In the genomic region with DNA sequence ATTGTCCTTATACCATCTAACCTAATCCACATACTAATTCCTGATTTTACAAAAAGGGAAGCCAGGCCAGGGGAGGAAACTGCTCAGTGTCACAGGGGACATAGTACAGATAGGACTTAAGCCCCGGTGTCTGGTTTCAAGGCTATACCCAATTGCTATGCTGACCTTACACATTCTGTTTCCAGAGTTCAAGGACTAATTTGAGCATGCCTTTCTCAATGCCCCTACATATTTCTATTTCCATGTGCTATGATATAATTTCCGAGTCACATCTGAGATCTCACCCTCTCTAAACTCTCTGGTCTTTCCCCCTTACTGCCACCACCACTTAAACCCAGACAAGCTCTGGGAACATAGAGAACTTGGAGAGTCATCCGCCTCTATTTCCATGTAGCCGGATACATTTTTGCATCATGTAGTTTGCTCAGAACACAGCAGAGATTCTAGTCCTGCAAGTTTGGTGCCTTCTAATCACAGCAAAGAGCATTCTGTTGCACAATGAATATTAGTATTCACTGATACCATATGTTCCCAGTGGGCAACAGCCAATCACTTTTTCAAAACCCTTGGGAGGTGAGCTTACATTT, we compare ENCODE assay signal across 1 cellular context.
TF ChIP-seq lines count a peak whose summit lies in the region.

No MANE protein-coding gene starts in this region.

TF ChIP-seq in HepG2, 621 proteins besides CTCF, POLR2A, EP300 and RAD21 (continued from another document and continues in another):
- TF ChIP-seq, protein P1, sequence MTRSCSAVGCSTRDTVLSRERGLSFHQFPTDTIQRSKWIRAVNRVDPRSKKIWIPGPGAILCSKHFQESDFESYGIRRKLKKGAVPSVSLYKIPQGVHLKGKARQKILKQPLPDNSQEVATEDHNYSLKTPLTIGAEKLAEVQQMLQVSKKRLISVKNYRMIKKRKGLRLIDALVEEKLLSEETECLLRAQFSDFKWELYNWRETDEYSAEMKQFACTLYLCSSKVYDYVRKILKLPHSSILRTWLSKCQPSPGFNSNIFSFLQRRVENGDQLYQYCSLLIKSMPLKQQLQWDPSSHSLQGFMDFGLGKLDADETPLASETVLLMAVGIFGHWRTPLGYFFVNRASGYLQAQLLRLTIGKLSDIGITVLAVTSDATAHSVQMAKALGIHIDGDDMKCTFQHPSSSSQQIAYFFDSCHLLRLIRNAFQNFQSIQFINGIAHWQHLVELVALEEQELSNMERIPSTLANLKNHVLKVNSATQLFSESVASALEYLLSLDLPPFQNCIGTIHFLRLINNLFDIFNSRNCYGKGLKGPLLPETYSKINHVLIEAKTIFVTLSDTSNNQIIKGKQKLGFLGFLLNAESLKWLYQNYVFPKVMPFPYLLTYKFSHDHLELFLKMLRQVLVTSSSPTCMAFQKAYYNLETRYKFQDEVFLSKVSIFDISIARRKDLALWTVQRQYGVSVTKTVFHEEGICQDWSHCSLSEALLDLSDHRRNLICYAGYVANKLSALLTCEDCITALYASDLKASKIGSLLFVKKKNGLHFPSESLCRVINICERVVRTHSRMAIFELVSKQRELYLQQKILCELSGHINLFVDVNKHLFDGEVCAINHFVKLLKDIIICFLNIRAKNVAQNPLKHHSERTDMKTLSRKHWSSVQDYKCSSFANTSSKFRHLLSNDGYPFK (CRISPR knock-in tag; IDR thresholded peaks at IDR 0.05; ENCODE audit: borderline replicate concordance) = no peak
- TF ChIP-seq KLF16 (CRISPR knock-in tag; IDR thresholded peaks at IDR 0.05) (no peak), CEBPG (CRISPR knock-in tag; IDR thresholded peaks at IDR 0.05) (peak; percentile 77), KLF12 (CRISPR knock-in tag; IDR thresholded peaks at IDR 0.05; ENCODE audit: borderline replicate concordance) (no peak), ZNF225 (CRISPR knock-in tag; IDR thresholded peaks at IDR 0.05) (no peak), ZNF20 (CRISPR knock-in tag; IDR thresholded peaks at IDR 0.05) (no peak), NFKBIZ (CRISPR knock-in tag; IDR thresholded peaks at IDR 0.05) (no peak), FOSL1 (CRISPR knock-in tag; IDR thresholded peaks at IDR 0.05; ENCODE audit: borderline replicate concordance) (no peak), ZNF780A (CRISPR knock-in tag; IDR thresholded peaks at IDR 0.05) (no peak), ZKSCAN5 (CRISPR knock-in tag; IDR thresholded peaks at IDR 0.05) (no peak), HOXA9 (CRISPR knock-in tag; IDR thresholded peaks at IDR 0.05; ENCODE audit: borderline replicate concordance) (no peak), TERF1 (CRISPR knock-in tag; IDR thresholded peaks at IDR 0.05) (no peak), CCDC6 (CRISPR knock-in tag; IDR thresholded peaks at IDR 0.05) (no peak), ZNF619 (CRISPR knock-in tag; IDR thresholded peaks at IDR 0.05) (no peak), ZNF451 (CRISPR knock-in tag; IDR thresholded peaks at IDR 0.05) (no peak), ZNF3 (CRISPR knock-in tag; IDR thresholded peaks at IDR 0.05) (no peak), ZFP36L2 (CRISPR knock-in tag; IDR thresholded peaks at IDR 0.05) (no peak), NFE2 (CRISPR knock-in tag; IDR thresholded peaks at IDR 0.05) (no peak), ZNF644 (CRISPR knock-in tag; IDR thresholded peaks at IDR 0.05; ENCODE audit: low read depth) (no peak; the same call in 1 of the 2 replicates), ZNF207 (IDR thresholded peaks at IDR 0.05; ENCODE audit: borderline replicate concordance) (no peak), SMC3 (IDR thresholded peaks at IDR 0.05; ENCODE audit: low read length) (0 out of 2 replicates have a peak, but pooled peaks have one; percentile 3), SNAPC5 (CRISPR knock-in tag; IDR thresholded peaks at IDR 0.05; ENCODE audit: borderline replicate concordance) (no peak), DNMT3B (CRISPR knock-in tag; conservative IDR thresholded peaks at IDR 0.05) (0 out of 2 replicates have a peak, but pooled peaks have one; percentile 51), FUBP1 (CRISPR knock-in tag; IDR thresholded peaks at IDR 0.05; ENCODE audit: borderline replicate concordance) (no peak), RFX1 (IDR thresholded peaks at IDR 0.05) (no peak), ZBTB38 (CRISPR knock-in tag; IDR thresholded peaks at IDR 0.05) (no peak), ZNF782 (CRISPR knock-in tag; IDR thresholded peaks at IDR 0.05; ENCODE audit: borderline replicate concordance) (no peak), ZNF607 (CRISPR knock-in tag; IDR thresholded peaks at IDR 0.05; ENCODE audit: borderline replicate concordance) (no peak), KDM5B (CRISPR knock-in tag; IDR thresholded peaks at IDR 0.05; ENCODE audit: borderline replicate concordance) (no peak), CBX1 (IDR thresholded peaks at IDR 0.05; ENCODE audit: low read depth) (no peak), SKIL (CRISPR knock-in tag; IDR thresholded peaks at IDR 0.05; ENCODE audit: borderline replicate concordance) (0 out of 2 replicates have a peak, but pooled peaks have one; percentile 30), ZNF101 (CRISPR knock-in tag; IDR thresholded peaks at IDR 0.05; ENCODE audit: borderline replicate concordance, low read depth) (no peak), ZSCAN12 (CRISPR knock-in tag; IDR thresholded peaks at IDR 0.05) (no peak), PCBP2 (optimal IDR thresholded peaks at IDR 0.05; ENCODE audit: low read depth, low read length, poor library complexity, severe bottlenecking) (no peak), DBP (CRISPR knock-in tag; IDR thresholded peaks at IDR 0.05; ENCODE audit: not compliant biosample characterization) (no peak), ZKSCAN1 (IDR thresholded peaks at IDR 0.05; ENCODE audit: low read length) (no peak), ZNF34 (CRISPR knock-in tag; IDR thresholded peaks at IDR 0.05; ENCODE audit: borderline replicate concordance) (no peak), NFYC (CRISPR knock-in tag; IDR thresholded peaks at IDR 0.05) (no peak), ZFP37 (CRISPR knock-in tag; IDR thresholded peaks at IDR 0.05; ENCODE audit: borderline replicate concordance) (no peak), ZFP41 (CRISPR knock-in tag; IDR thresholded peaks at IDR 0.05; ENCODE audit: borderline replicate concordance) (no peak), CEBPZ (IDR thresholded peaks at IDR 0.05; ENCODE audit: low read length) (no peak)
- TF ChIP-seq, protein P2, sequence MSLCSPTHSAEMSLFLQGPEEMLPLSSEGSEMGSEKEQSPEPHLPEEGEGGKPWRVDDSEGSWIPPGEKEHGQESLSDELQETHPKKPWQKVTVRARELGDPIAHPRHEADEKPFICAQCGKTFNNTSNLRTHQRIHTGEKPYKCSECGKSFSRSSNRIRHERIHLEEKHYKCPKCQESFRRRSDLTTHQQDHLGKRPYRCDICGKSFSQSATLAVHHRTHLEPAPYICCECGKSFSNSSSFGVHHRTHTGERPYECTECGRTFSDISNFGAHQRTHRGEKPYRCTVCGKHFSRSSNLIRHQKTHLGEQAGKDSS (CRISPR knock-in tag; IDR thresholded peaks at IDR 0.05; ENCODE audit: borderline replicate concordance, low read depth) = no peak
- TF ChIP-seq, protein P3, sequence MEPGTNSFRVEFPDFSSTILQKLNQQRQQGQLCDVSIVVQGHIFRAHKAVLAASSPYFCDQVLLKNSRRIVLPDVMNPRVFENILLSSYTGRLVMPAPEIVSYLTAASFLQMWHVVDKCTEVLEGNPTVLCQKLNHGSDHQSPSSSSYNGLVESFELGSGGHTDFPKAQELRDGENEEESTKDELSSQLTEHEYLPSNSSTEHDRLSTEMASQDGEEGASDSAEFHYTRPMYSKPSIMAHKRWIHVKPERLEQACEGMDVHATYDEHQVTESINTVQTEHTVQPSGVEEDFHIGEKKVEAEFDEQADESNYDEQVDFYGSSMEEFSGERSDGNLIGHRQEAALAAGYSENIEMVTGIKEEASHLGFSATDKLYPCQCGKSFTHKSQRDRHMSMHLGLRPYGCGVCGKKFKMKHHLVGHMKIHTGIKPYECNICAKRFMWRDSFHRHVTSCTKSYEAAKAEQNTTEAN (CRISPR knock-in tag; conservative IDR thresholded peaks at IDR 0.05) = peak; percentile 69; the same call in 1 of the 2 replicates
- TF ChIP-seq, protein P4, sequence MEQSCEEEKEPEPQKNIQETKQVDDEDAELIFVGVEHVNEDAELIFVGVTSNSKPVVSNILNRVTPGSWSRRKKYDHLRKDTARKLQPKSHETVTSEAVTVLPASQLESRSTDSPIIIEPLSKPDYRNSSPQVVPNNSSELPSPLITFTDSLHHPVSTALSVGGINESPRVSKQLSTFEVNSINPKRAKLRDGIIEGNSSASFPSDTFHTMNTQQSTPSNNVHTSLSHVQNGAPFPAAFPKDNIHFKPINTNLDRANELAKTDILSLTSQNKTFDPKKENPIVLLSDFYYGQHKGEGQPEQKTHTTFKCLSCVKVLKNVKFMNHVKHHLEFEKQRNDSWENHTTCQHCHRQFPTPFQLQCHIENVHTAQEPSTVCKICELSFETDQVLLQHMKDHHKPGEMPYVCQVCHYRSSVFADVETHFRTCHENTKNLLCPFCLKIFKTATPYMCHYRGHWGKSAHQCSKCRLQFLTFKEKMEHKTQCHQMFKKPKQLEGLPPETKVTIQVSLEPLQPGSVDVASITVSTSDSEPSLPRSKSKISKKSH (CRISPR knock-in tag; IDR thresholded peaks at IDR 0.05; ENCODE audit: borderline replicate concordance) = no peak
- TF ChIP-seq, protein P5, sequence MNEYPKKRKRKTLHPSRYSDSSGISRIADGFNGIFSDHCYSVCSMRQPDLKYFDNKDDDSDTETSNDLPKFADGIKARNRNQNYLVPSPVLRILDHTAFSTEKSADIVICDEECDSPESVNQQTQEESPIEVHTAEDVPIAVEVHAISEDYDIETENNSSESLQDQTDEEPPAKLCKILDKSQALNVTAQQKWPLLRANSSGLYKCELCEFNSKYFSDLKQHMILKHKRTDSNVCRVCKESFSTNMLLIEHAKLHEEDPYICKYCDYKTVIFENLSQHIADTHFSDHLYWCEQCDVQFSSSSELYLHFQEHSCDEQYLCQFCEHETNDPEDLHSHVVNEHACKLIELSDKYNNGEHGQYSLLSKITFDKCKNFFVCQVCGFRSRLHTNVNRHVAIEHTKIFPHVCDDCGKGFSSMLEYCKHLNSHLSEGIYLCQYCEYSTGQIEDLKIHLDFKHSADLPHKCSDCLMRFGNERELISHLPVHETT (CRISPR knock-in tag; conservative IDR thresholded peaks at IDR 0.05) = no peak
